Comparison of ENCODE assay signal across 1 cellular context in the genomic region with DNA sequence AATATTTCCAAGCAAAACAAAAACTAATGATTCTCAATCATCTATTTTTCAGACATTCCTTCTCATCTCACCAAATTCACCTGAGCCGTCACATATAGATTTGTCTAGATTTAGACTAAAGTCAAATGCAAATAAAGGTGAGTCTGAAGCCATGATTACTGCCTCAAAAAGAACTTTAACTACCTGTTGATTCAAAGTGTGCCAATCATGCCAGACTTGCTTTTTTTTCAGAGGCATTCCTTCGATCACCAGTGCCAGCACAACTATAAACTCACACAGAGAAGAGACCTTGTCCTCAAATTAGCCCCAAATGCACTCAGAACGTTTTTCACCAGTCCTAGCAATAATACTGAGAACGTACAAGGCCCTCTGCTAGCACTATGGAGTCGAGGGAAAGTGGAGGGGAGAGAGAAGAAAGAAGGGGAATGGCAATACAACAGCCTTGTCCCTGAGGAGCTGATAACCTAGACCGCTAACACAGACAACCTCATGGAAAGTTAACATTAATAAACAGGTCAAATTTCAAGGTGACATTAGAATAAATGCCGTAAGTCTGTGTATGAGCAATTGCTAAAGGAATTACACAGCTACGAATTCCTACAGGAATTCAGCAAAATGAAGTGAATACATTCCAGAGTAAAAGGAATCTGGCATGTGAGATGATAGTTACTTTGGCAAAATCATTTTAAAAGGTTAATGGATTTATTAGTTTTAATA.
TF ChIP-seq lines count a peak whose summit lies in the region.

No MANE protein-coding gene starts in this region.

TF ChIP-seq in HepG2, 621 proteins besides CTCF, POLR2A, EP300 and RAD21 (continued from another document):
- TF ChIP-seq ZNF337 (CRISPR knock-in tag; IDR thresholded peaks at IDR 0.05; ENCODE audit: borderline replicate concordance, low read depth), result no peak
- TF ChIP-seq, protein P1, sequence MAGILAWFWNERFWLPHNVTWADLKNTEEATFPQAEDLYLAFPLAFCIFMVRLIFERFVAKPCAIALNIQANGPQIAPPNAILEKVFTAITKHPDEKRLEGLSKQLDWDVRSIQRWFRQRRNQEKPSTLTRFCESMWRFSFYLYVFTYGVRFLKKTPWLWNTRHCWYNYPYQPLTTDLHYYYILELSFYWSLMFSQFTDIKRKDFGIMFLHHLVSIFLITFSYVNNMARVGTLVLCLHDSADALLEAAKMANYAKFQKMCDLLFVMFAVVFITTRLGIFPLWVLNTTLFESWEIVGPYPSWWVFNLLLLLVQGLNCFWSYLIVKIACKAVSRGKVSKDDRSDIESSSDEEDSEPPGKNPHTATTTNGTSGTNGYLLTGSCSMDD (CRISPR knock-in tag; IDR thresholded peaks at IDR 0.05), result no peak
- no peak for TF ChIP-seq ZNF816 (CRISPR knock-in tag; IDR thresholded peaks at IDR 0.05; ENCODE audit: borderline replicate concordance)
- TF ChIP-seq RFX3 (CRISPR knock-in tag; IDR thresholded peaks at IDR 0.05), result no peak
- TF ChIP-seq ZNF652 (CRISPR knock-in tag; IDR thresholded peaks at IDR 0.05; ENCODE audit: borderline replicate concordance, low read depth), result no peak
- TF ChIP-seq, protein P2, sequence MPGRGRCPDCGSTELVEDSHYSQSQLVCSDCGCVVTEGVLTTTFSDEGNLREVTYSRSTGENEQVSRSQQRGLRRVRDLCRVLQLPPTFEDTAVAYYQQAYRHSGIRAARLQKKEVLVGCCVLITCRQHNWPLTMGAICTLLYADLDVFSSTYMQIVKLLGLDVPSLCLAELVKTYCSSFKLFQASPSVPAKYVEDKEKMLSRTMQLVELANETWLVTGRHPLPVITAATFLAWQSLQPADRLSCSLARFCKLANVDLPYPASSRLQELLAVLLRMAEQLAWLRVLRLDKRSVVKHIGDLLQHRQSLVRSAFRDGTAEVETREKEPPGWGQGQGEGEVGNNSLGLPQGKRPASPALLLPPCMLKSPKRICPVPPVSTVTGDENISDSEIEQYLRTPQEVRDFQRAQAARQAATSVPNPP (CRISPR knock-in tag; IDR thresholded peaks at IDR 0.05), result no peak
- no peak for TF ChIP-seq ZNF143 (CRISPR knock-in tag; IDR thresholded peaks at IDR 0.05)
- TF ChIP-seq KAT7 (CRISPR knock-in tag; IDR thresholded peaks at IDR 0.05; ENCODE audit: borderline replicate concordance), result no peak
- TF ChIP-seq ZNF180 (CRISPR knock-in tag; IDR thresholded peaks at IDR 0.05; ENCODE audit: borderline replicate concordance, low read depth), result no peak
- TF ChIP-seq, protein P3, sequence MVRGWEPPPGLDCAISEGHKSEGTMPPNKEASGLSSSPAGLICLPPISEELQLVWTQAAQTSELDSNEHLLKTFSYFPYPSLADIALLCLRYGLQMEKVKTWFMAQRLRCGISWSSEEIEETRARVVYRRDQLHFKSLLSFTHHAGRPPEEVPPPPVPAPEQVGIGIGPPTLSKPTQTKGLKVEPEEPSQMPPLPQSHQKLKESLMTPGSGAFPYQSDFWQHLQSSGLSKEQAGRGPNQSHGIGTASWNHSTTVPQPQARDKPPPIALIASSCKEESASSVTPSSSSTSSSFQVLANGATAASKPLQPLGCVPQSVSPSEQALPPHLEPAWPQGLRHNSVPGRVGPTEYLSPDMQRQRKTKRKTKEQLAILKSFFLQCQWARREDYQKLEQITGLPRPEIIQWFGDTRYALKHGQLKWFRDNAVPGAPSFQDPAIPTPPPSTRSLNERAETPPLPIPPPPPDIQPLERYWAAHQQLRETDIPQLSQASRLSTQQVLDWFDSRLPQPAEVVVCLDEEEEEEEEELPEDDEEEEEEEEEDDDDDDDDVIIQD (CRISPR knock-in tag; IDR thresholded peaks at IDR 0.05; ENCODE audit: low read depth), result 0 out of 2 replicates have a peak, but pooled peaks have one; percentile 35
- TF ChIP-seq ZBTB38 (CRISPR knock-in tag; IDR thresholded peaks at IDR 0.05), result 0 out of 2 replicates have a peak, but pooled peaks have one; percentile 27
